In the genomic region with DNA sequence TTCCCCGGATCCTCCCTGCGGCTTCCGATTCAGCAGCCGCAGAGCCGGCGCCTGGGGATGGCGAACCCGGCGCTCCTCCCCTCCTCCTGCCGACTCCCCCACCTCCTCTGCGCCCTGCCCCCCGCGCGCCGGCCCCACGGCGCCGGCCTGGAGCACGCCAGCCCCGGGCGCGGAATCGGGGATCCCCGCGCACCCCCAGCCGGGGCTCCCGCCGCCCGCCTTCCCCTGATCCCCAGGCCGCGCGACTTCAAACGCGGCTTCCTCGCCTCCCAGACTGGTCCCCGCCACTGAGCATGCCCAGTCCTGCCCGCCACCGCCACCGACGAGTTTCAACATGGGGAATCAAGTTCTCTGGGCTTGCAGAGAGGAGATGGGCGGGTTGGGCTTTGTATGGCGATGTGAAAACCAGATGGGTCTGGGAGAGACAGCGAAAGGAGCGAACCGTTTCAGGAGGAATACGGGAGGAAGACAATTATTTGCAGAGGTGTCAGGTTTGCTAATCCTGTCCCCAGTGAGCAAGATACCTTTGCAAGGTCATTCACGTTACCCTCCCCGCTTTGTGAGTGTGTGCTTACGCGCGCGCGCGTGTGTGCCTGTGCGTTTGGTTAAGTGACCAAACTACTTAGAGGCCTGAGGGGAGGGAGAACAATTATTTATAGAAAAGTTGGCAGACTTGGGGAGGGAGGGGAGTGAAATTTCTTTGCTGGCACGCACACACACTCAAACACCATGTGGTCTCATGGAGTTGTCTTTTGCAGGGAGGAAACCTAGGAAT, we compare ENCODE assay signal across 8 cellular contexts. TPM values are rescaled to one million over a fixed set of nuclear protein-coding genes. Genes with fewer than 3 reads are reported as not detected.
DNase-seq lines count a peak whose midpoint lies in the region; ATAC-seq and TF ChIP-seq lines count a peak whose summit lies in the region.

TSS of gene PANK1 (minus strand) at position 276 of the 775 bp plus-strand sequence. CDS start 351 bp downstream, outside the sequence.

- H3K9me3 ChIP-seq in liver (ENCODE audit: control insufficient read depth in 4 of 4, low read length in 3 of 4): no peaks in the 10 kb centered on the region

- H3K27me3 ChIP-seq in BJ (ENCODE audit: control insufficient read depth, insufficient read depth, low read length) (no peaks in the 10 kb centered on the region), liver (ENCODE audit: control insufficient read depth in 4 of 4, insufficient read depth in 4 of 4, low read length in 3 of 4) (no peaks in the 10 kb centered on the region)

- TF ChIP-seq RAD21 in liver (IDR thresholded peaks at IDR 0.05): no peak

- TF ChIP-seq CTCF in BJ (IDR thresholded peaks at IDR 0.05; ENCODE audit: insufficient read depth, low read depth, low read length): no peak
- TF ChIP-seq CTCF in liver (IDR thresholded peaks at IDR 0.05; ENCODE audit: low read depth, low read length, missing input control): no peak

- H3K4me1 ChIP-seq in liver (ENCODE audit: control insufficient read depth in 4 of 4, insufficient read depth in 4 of 4, low read length in 3 of 4): peaks cover 0 to 40% (median 18%) of the 10 kb centered on the region in 4 donors

- DNase-seq in BJ (ENCODE audit: low read depth): no peak
- DNase-seq in NCI-H460 (ENCODE audit: extremely low read depth, low read depth): peak; percentile 58
- peak; percentile 62 for DNase-seq in activated CD4-positive, alpha-beta T cell treated with anti-CD3 and anti-CD28 coated beads, Interleukin-2, amount 50 U/mL, for 1 hour
- DNase-seq in dermis blood vessel endothelial cell: peak; percentile 82
- DNase-seq in stimulated activated CD4-positive, alpha-beta T cell treated with anti-CD3 and anti-CD28 coated beads, Interleukin-4, amount 100 ng/mL, for 1 hour: peak; percentile 73

- no peaks in the 10 kb centered on the region for H3K36me3 ChIP-seq in BJ (ENCODE audit: control insufficient read depth, insufficient read depth, low read length)
- no peaks in the 10 kb centered on the region for H3K36me3 ChIP-seq in liver (ENCODE audit: control insufficient read depth in 4 of 4, insufficient read depth in 3 of 4, low read depth in 1 of 4, low read length in 3 of 4)

- CTCF ChIA-PET in BJ (lab: Yijun Ruan, JAX): no interaction called here

- H3K27ac ChIP-seq in liver (ENCODE audit: low read depth in 1 of 2, low read length in 2 of 2): peak within 1 kb of the TSS; percentile 76 to 90

- ATAC-seq in GM19043 (IDR thresholded peaks at IDR 0.05; ENCODE audit: low read depth, unreplicated experiment): peak; percentile 22
- ATAC-seq in HG03280 (IDR thresholded peaks at IDR 0.05; ENCODE audit: unreplicated experiment): peak; percentile 42

- H3K4me3 ChIP-seq in BJ (ENCODE audit: low read depth, low read length): peak within 1 kb of the TSS; percentile 69
- H3K4me3 ChIP-seq in liver (ENCODE audit: low read depth in 1 of 3, low read length in 3 of 3): peak within 1 kb of the TSS; percentile 82 to 86 (median 85)

- under 1% methylated on average over 56 of the region's 56 CpGs for WGBS in liver

- peak within 1 kb of the TSS; percentile 80 to 87 for H3K9ac ChIP-seq in liver (ENCODE audit: low read depth in 1 of 2, low read length in 2 of 2)

- POLR2A ChIA-PET in BJ (lab: Charles Lee): no interaction called here

TF ChIP-seq in liver, 16 proteins besides CTCF, POLR2A, EP300 and RAD21:
- TF ChIP-seq TAF1 (conservative IDR thresholded peaks at IDR 0.05) (peak; percentile 7), JUND (IDR thresholded peaks at IDR 0.05) (no peak), YY1 (IDR thresholded peaks at IDR 0.05) (peak; percentile 65)
- TF ChIP-seq, protein P1, sequence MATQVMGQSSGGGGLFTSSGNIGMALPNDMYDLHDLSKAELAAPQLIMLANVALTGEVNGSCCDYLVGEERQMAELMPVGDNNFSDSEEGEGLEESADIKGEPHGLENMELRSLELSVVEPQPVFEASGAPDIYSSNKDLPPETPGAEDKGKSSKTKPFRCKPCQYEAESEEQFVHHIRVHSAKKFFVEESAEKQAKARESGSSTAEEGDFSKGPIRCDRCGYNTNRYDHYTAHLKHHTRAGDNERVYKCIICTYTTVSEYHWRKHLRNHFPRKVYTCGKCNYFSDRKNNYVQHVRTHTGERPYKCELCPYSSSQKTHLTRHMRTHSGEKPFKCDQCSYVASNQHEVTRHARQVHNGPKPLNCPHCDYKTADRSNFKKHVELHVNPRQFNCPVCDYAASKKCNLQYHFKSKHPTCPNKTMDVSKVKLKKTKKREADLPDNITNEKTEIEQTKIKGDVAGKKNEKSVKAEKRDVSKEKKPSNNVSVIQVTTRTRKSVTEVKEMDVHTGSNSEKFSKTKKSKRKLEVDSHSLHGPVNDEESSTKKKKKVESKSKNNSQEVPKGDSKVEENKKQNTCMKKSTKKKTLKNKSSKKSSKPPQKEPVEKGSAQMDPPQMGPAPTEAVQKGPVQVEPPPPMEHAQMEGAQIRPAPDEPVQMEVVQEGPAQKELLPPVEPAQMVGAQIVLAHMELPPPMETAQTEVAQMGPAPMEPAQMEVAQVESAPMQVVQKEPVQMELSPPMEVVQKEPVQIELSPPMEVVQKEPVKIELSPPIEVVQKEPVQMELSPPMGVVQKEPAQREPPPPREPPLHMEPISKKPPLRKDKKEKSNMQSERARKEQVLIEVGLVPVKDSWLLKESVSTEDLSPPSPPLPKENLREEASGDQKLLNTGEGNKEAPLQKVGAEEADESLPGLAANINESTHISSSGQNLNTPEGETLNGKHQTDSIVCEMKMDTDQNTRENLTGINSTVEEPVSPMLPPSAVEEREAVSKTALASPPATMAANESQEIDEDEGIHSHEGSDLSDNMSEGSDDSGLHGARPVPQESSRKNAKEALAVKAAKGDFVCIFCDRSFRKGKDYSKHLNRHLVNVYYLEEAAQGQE (IDR thresholded peaks at IDR 0.05): peak; percentile 26

RNA-seq across cellular contexts. Expression of gene PANK1, which starts in this region (rescaled TPM):
- polyA plus RNA-seq in BJ (2011; rRNA removed): 3.9 and 4.2 TPM in 2 replicates
- 4.6 and 6.6 TPM in 2 replicates for polyA minus RNA-seq in BJ (2011; rRNA and poly(A)+ RNA removed)
- 11.2 and 12.4 TPM in 2 replicates for total RNA-seq in NCI-H460 (2014; rRNA removed; shearing (Covaris generic))
- polyA plus RNA-seq in NCI-H460 (2014; cell fraction: nucleus; rRNA removed): 5.5 and 12.4 TPM in 2 replicates
- 5.4 and 6.0 TPM in 2 replicates for total RNA-seq in dermis blood vessel endothelial cell
- 100 to 1,000 TPM in 1 of 2 donors, 10 to 100 TPM in 1; 50.8 to 105 TPM for total RNA-seq in liver
- polyA plus RNA-seq in liver: 10 to 100 TPM; 30.0 to 38.6 TPM
